ENCODE assay signal across 20 cellular contexts in genomic region chr11:104926771-104927470, GRCh38. TPM values are rescaled to one million over a fixed set of nuclear protein-coding genes. Genes with fewer than 3 reads are reported as not detected.
"Had no signal": no experiment of that assay in that cellular context is flagged by ENCODE, and none has a peak within 500 bp of the region (broad histone marks: within the 10 kb centered on the region; RNA-seq: fewer than 3 reads in every experiment).

No MANE protein-coding gene starts in this region.

- H3K4me3 ChIP-seq: colonic mucosa, heart right ventricle, lower lobe of right lung, psoas muscle, sigmoid colon, upper lobe of left lung had no signal

- H3K27me3 ChIP-seq: colonic mucosa, heart right ventricle, sigmoid colon, upper lobe of left lung had no signal

- H3K4me1 ChIP-seq: colonic mucosa, heart right ventricle, lower lobe of right lung, psoas muscle, sigmoid colon, upper lobe of left lung had no signal

- H3K27me3 Mint-ChIP-seq: naive B cell had no signal

- H3K36me3 ChIP-seq: colonic mucosa, heart right ventricle, lower lobe of right lung, sigmoid colon, upper lobe of left lung had no signal

- H3K27ac ChIP-seq: colonic mucosa, heart right ventricle, lower lobe of right lung, psoas muscle, sigmoid colon, upper lobe of left lung had no signal

- H3K9me3 ChIP-seq: colonic mucosa, psoas muscle, SK-N-SH had no signal

- H3K4me3 Mint-ChIP-seq: activated T-cell treated with anti-CD3 and anti-CD28 coated beads, Interleukin-2, amount 50 U/mL, for 4 hours; naive B cell; T-helper 1 cell treated with Interleukin-12 subunit alpha and Interleukin-12 subunit beta and Interleukin-4 antibody, amounts not matched to agents 30 μg/mL and 1 μg/mL, for 36 hours had no signal

- DNase-seq: activated effector memory CD4-positive, alpha-beta T cell treated with anti-CD3 and anti-CD28 coated beads, Interleukin-2, amount 50 U/mL, for 16 hours; activated T-cell treated with anti-CD3 and anti-CD28 coated beads, Interleukin-2, amount 50 U/mL, for 4 hours; amygdala; colonic mucosa; effector CD8-positive, alpha-beta T cell; heart right ventricle; left cardiac atrium; lower lobe of right lung; midbrain; naive B cell; occipital lobe; sigmoid colon; SK-N-SH; stimulated activated CD4-positive, alpha-beta T cell treated with anti-CD3 and anti-CD28 coated beads, Interleukin-12 subunit alpha, Interleukin-12 subunit beta, amount 100 ng/mL, for 4 hours; stimulated activated naive CD4-positive, alpha-beta T cell treated with Interleukin-2 at 50 U/mL for 16 hours; upper lobe of left lung had no signal

- H3K27ac Mint-ChIP-seq: activated naive CD4-positive, alpha-beta T cell treated with anti-CD3 and anti-CD28 coated beads, Interleukin-2, amount 50 U/mL, for 72 hours; T-helper 1 cell treated with Interleukin-12 subunit alpha and Interleukin-12 subunit beta and Interleukin-4 antibody, amounts not matched to agents 30 μg/mL and 1 μg/mL, for 36 hours had no signal

- ATAC-seq: activated naive CD4-positive, alpha-beta T cell treated with anti-CD3 and anti-CD28 coated beads, Interleukin-2, amount 50 U/mL, for 72 hours; activated T-cell treated with anti-CD3 and anti-CD28 coated beads, Interleukin-2, amount 50 U/mL, for 4 hours; heart right ventricle; left cardiac atrium; lower lobe of right lung; psoas muscle had no signal

RNA-seq across cellular contexts. Expression of gene CASP12, which starts 28.7 kb away (rescaled TPM):
- total RNA-seq: activated naive CD4-positive, alpha-beta T cell treated with anti-CD3 and anti-CD28 coated beads, Interleukin-2, amount 50 U/mL, for 72 hours; occipital lobe; psoas muscle had no signal
- polyA plus RNA-seq: fibroblast of lung, SK-N-SH had no signal
